Comparison of ENCODE assay signal across 15 cellular contexts in genomic region chr6:134003542-134003951, GRCh38. TPM values are rescaled to one million over a fixed set of nuclear protein-coding genes. Genes with fewer than 3 reads are reported as not detected.
DNase-seq lines count a peak whose midpoint lies in the region; ATAC-seq and TF ChIP-seq lines count a peak whose summit lies in the region.
"Had no signal": no experiment of that assay in that cellular context is flagged by ENCODE, and none has a peak within 500 bp of the region (broad histone marks: within the 10 kb centered on the region; RNA-seq: fewer than 3 reads in every experiment).

No MANE protein-coding gene starts in this region.

- H3K36me3 Mint-ChIP-seq in nephron (ENCODE audit: low read depth) = no peaks in the 10 kb centered on the region

- H3K4me3 ChIP-seq in SK-N-SH (ENCODE audit: low read depth in 2 of 2, low read length in 1 of 2) = no peak overlapping the region

- peaks cover 0 to 3% of the 10 kb centered on the region in 2 experiments; a peak in 1 of 4 replicates for H3K4me1 ChIP-seq in SK-N-SH (ENCODE audit: control insufficient read depth in 1 of 2, insufficient read depth in 2 of 2, low read depth in 1 of 2, low read length in 1 of 2)

- H3K27ac ChIP-seq in SK-N-SH (ENCODE audit: low read depth in 2 of 2, low read length in 1 of 2) = no peak overlapping the region
- H3K27ac ChIP-seq: parathyroid adenoma had no signal

- no peaks in the 10 kb centered on the region for H3K36me3 ChIP-seq in SK-N-SH (replicated peaks in 1 of 2; ENCODE audit: control insufficient read depth in 1 of 2, insufficient read depth in 2 of 2, low read length in 1 of 2)

- POLR2A ChIA-PET in SK-N-SH (lab: Yijun Ruan, JAX) = no interaction called here

- no peak overlapping the region for H3K4me2 ChIP-seq in SK-N-SH

- peaks cover 19% of the 10 kb centered on the region for H3K4me1 Mint-ChIP-seq in nephron
- H3K4me1 Mint-ChIP-seq: activated CD4-positive, alpha-beta memory T cell treated with anti-CD3 and anti-CD28 coated beads, Interleukin-2, amount 10 ng/mL, durations not matched to agents 7 days and 5 days had no signal

- peaks cover 4% of the 10 kb centered on the region for H3K27me3 Mint-ChIP-seq in nephron (ENCODE audit: low read depth)

- H3K79me2 ChIP-seq in SK-N-SH (ENCODE audit: insufficient read depth) = no peaks in the 10 kb centered on the region
- H3K79me2 ChIP-seq: parathyroid adenoma had no signal

- no peak overlapping the region for H2AFZ ChIP-seq in SK-N-SH (ENCODE audit: low read depth)
- H2AFZ ChIP-seq: parathyroid adenoma had no signal

- no peaks in the 10 kb centered on the region for H4K20me1 ChIP-seq in SK-N-SH (ENCODE audit: insufficient read depth)

- CTCF ChIA-PET in SK-N-SH (lab: Yijun Ruan, JAX) = interaction anchor here (1.0 to 3.0 kb wide), 4 partner anchors 21 to 80 kb away, joined by 3 to 14 read pairs (median 4); no protein-coding TSS in a partner anchor

- H3K9ac ChIP-seq in SK-N-SH = no peak overlapping the region
- H3K9ac ChIP-seq: parathyroid adenoma had no signal

- H3K9me3 Mint-ChIP-seq in nephron = no peaks in the 10 kb centered on the region
- H3K9me3 Mint-ChIP-seq: activated CD4-positive, alpha-beta memory T cell treated with anti-CD3 and anti-CD28 coated beads, Interleukin-2, amount 10 ng/mL, durations not matched to agents 7 days and 5 days; activated T-helper 2 cell treated with anti-CD3 and anti-CD28 coated beads, Interferon-gamma antibody, Interleukin-2, Interleukin-4, amounts not matched to agents 10 μg/mL and 5 μg/mL and 100 μg/mL, durations not matched to agents 14 hours and 24 hours and 36 hours; H9 had no signal

- H3K9me2 ChIP-seq in SK-N-SH = no peaks in the 10 kb centered on the region

- H3K9me3 ChIP-seq in SK-N-SH = no peaks in the 10 kb centered on the region

- WGBS in SK-N-SH (ENCODE audit: low lambda C conversion rate) = 79% methylated on average over 5 of the region's 5 CpGs

- peak; percentile 87 for DNase-seq in DMS153 treated with DMSO at 0.1 percent for 48 hours (lab: John Stamatoyannopoulos, UW; ENCODE audit: unreplicated experiment)
- peak; percentile 89 for DNase-seq in NCI-H1930 (lab: John Stamatoyannopoulos, UW)
- peak; percentile 58 for DNase-seq in SHP77 treated with DMSO at 0.1 percent for 48 hours (lab: John Stamatoyannopoulos, UW)
- no peak for DNase-seq in NCI-H526 (lab: John Stamatoyannopoulos, UW)
- no peak for DNase-seq in activated CD4-positive, CD25-positive, alpha-beta regulatory T cell treated with anti-CD3 and anti-CD28 coated beads, Interleukin-2, amount 50 U/mL, for 72 hours
- no peak for DNase-seq in SK-N-SH
- DNase-seq: activated CD4-positive, alpha-beta memory T cell treated with anti-CD3 and anti-CD28 coated beads, Interleukin-2, amount 10 ng/mL, durations not matched to agents 7 days and 5 days; DMS 273 treated with DMSO at 0.1 percent for 48 hours; H9; Kasumi-1; Right ventricle myocardium superior had no signal

- no peaks in the 10 kb centered on the region for H3F3A ChIP-seq in SK-N-SH (replicated peaks; ENCODE audit: insufficient read depth)

- no peaks in the 10 kb centered on the region for H3K27me3 ChIP-seq in SK-N-SH (ENCODE audit: insufficient read depth)

- no peak overlapping the region for H3K4me3 Mint-ChIP-seq in nephron
- H3K4me3 Mint-ChIP-seq: activated CD4-positive, alpha-beta memory T cell treated with anti-CD3 and anti-CD28 coated beads, Interleukin-2, amount 10 ng/mL, durations not matched to agents 7 days and 5 days; H9 had no signal

- peak overlapping the region; percentile 0 to 51 (median 3) for H3K27ac Mint-ChIP-seq in nephron
- H3K27ac Mint-ChIP-seq: activated CD4-positive, alpha-beta memory T cell treated with anti-CD3 and anti-CD28 coated beads, Interleukin-2, amount 10 ng/mL, durations not matched to agents 7 days and 5 days; activated T-helper 2 cell treated with anti-CD3 and anti-CD28 coated beads, Interferon-gamma antibody, Interleukin-2, Interleukin-4, amounts not matched to agents 10 μg/mL and 5 μg/mL and 100 μg/mL, durations not matched to agents 14 hours and 24 hours and 36 hours had no signal

- no peak for TF ChIP-seq EP300 in SK-N-SH (IDR thresholded peaks at IDR 0.05; ENCODE audit: borderline replicate concordance in 1 of 2, low read depth in 1 of 2, low read length in 1 of 2)

- TF ChIP-seq CTCF in nephron (IDR thresholded peaks at IDR 0.05; ENCODE audit: unreplicated experiment in 3 of 3) = no peak
- no peak for TF ChIP-seq CTCF in SK-N-SH (IDR thresholded peaks at IDR 0.05)

- ATAC-seq in GM21717 (IDR thresholded peaks at IDR 0.05; ENCODE audit: unreplicated experiment) = no peak

- TF ChIP-seq RAD21 in SK-N-SH (IDR thresholded peaks at IDR 0.05; ENCODE audit: low read length) = no peak

TF ChIP-seq in SK-N-SH, 30 proteins besides CTCF, POLR2A, EP300 and RAD21:
- TF ChIP-seq PBX3 (IDR thresholded peaks at IDR 0.05) (no peak), MAX (IDR thresholded peaks at IDR 0.05; ENCODE audit: low read depth) (no peak), RCOR1 (IDR thresholded peaks at IDR 0.05; ENCODE audit: low read length) (no peak), IRF3 (IDR thresholded peaks at IDR 0.05; ENCODE audit: low read depth, low read length) (no peak), GATA2 (CRISPR knock-in tag; IDR thresholded peaks at IDR 0.05) (no peak), TAF1 (IDR thresholded peaks at IDR 0.05; ENCODE audit: borderline replicate concordance, low read depth, low read length) (no peak), RFX5 (IDR thresholded peaks at IDR 0.05; ENCODE audit: low read length) (no peak), GABPA (IDR thresholded peaks at IDR 0.05; ENCODE audit: low read depth) (no peak), SMC3 (IDR thresholded peaks at IDR 0.05; ENCODE audit: low read depth, low read length) (no peak), FOXJ3 (CRISPR knock-in tag; IDR thresholded peaks at IDR 0.05) (no peak), NRF1 (IDR thresholded peaks at IDR 0.05; ENCODE audit: low read depth, low read length) (no peak), RXRA (IDR thresholded peaks at IDR 0.05; ENCODE audit: borderline replicate concordance, low read depth) (no peak), EZH2phosphoT487 (IDR thresholded peaks at IDR 0.05; ENCODE audit: borderline replicate concordance, low read depth) (no peak), JUND (IDR thresholded peaks at IDR 0.05) (no peak), ZBTB33 (IDR thresholded peaks at IDR 0.05; ENCODE audit: borderline replicate concordance, low read depth) (no peak), TCF12 (IDR thresholded peaks at IDR 0.05) (no peak)
TF ChIP-seq in SK-N-SH: peak in this region for 0.

RNA-seq across cellular contexts. Expression of gene SLC2A12, which starts 48.9 kb away (rescaled TPM):
- 0.61 and 0.80 TPM in 2 replicates for polyA plus RNA-seq in SK-N-SH (2012; rRNA removed)
- 0.64 and 0.77 TPM in 2 replicates for polyA plus RNA-seq in SK-N-SH (2012; cell fraction: cytosol; rRNA removed)
- 0.25 and 0.67 TPM in 2 replicates for polyA plus RNA-seq in SK-N-SH (2012; cell fraction: nucleus; rRNA removed)

RNA-seq across cellular contexts. Expression of gene TBPL1, which starts 50.5 kb away (rescaled TPM):
- 16.3 and 22.4 TPM in 2 replicates for polyA plus RNA-seq in SK-N-SH (2012; rRNA removed)
- 26.6 and 37.5 TPM in 2 replicates for polyA plus RNA-seq in SK-N-SH (2012; cell fraction: cytosol; rRNA removed)
- polyA plus RNA-seq in SK-N-SH (2012; cell fraction: nucleus; rRNA removed) = 7.1 and 15.6 TPM in 2 replicates

Comparison
In these comparisons a context has a peak if more than half of its experiments do, and no peak if none do; other contexts are left out.
1. DNase-seq: peak in DMS153 treated with DMSO at 0.1 percent for 48 hours (single experiment), NCI-H1930 (2 of 2) and SHP77 treated with DMSO at 0.1 percent for 48 hours (single experiment); none in NCI-H526 (0 of 2), activated CD4-positive, CD25-positive, alpha-beta regulatory T cell treated with anti-CD3 and anti-CD28 coated beads, Interleukin-2, amount 50 U/mL, for 72 hours (single experiment) and SK-N-SH (single experiment).